9 cellular contexts compared by ENCODE assay signal in the genomic region with DNA sequence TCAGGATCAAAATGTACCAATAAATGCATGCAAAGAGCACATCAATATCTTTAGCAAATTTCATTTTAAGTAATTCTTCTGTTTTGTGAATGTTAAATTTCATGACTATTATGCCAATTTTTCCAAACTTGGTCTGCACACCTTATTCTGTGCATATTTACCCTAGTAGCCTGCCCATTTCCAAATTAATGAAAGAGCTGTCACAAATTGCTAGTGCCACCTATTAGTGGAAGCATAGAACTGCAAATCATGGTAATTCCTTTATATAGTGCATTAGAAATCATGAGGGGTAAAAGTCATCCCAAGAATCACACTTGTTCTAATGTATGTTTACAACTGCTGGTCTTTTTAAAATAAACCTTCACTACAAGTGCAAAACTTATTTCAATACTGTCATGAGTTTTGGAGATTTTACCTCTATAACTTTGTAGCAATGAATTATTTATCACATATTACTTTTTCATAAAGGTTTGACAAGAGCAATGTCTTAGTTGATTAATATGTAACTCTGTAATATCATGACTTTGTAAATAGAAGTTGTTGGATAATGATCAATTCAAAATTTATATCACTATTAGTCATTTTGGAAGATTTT.
DNase-seq lines count a peak whose midpoint lies in the region; ATAC-seq and TF ChIP-seq lines count a peak whose summit lies in the region.
"Had no signal": no experiment of that assay in that cellular context is flagged by ENCODE, and none has a peak within 500 bp of the region (broad histone marks: within the 10 kb centered on the region; RNA-seq: fewer than 3 reads in every experiment).

No MANE protein-coding gene starts in this region.

- ATAC-seq in SK-N-SH treated with all-trans-retinoic acid at 6 μM for 48 hours (peak; percentile 31; the same call in 2 of the 3 replicates), GM21528 (IDR thresholded peaks at IDR 0.05; ENCODE audit: low FRiP score, unreplicated experiment) (no peak), HG02623 (IDR thresholded peaks at IDR 0.05; ENCODE audit: unreplicated experiment) (no peak)

- peak; percentile 45 for TF ChIP-seq CTCF in AG09319 (IDR thresholded peaks at IDR 0.05; ENCODE audit: low read depth, low read length)

- no peak for DNase-seq in AG09319 (ENCODE audit: extremely low read depth, low read depth)
- DNase-seq in HCEC 1CT: peak; percentile 44
- DNase-seq in iris pigment epithelial cell (ENCODE audit: low read depth): peak; percentile 40
- DNase-seq in retina: no peak
- no peak for DNase-seq in stimulated activated CD4-positive, alpha-beta T cell treated with anti-CD3 and anti-CD28 coated beads, Interleukin-4, amount 100 ng/mL, for 1 hour
- DNase-seq: activated naive CD8-positive, alpha-beta T cell treated with anti-CD3 and anti-CD28 coated beads for 36 hours had no signal

TF ChIP-seq in SK-N-SH treated with all-trans-retinoic acid at 6 μM for 48 hours, 23 proteins besides CTCF, POLR2A, EP300 and RAD21:
- TF ChIP-seq ZNF70 (CRISPR knock-in tag; IDR thresholded peaks at IDR 0.05): no peak
- no peak for TF ChIP-seq TOX (CRISPR knock-in tag; IDR thresholded peaks at IDR 0.05; ENCODE audit: borderline replicate concordance)
- no peak for TF ChIP-seq ISL1 (CRISPR knock-in tag; IDR thresholded peaks at IDR 0.05)
- no peak for TF ChIP-seq ZFP3 (CRISPR knock-in tag; IDR thresholded peaks at IDR 0.05)
- TF ChIP-seq PPARA (CRISPR knock-in tag; IDR thresholded peaks at IDR 0.05; ENCODE audit: borderline replicate concordance): no peak
- TF ChIP-seq OSR1 (CRISPR knock-in tag; IDR thresholded peaks at IDR 0.05): no peak
TF ChIP-seq in SK-N-SH treated with all-trans-retinoic acid at 6 μM for 48 hours: peak in this region for 0.

Comparison
In these comparisons a context has a peak if more than half of its experiments do, and no peak if none do; other contexts are left out.
1. DNase-seq: peak in HCEC 1CT (single experiment) and iris pigment epithelial cell (single experiment); none in AG09319 (single experiment), retina (single experiment) and stimulated activated CD4-positive, alpha-beta T cell treated with anti-CD3 and anti-CD28 coated beads, Interleukin-4, amount 100 ng/mL, for 1 hour (single experiment).